22 cellular contexts compared by ENCODE assay signal in genomic region chr11:46727952-46728658, GRCh38. TPM values are rescaled to one million over a fixed set of nuclear protein-coding genes. Genes with fewer than 3 reads are reported as not detected.
DNase-seq lines count a peak whose midpoint lies in the region; ATAC-seq, FAIRE-seq and TF ChIP-seq lines count a peak whose summit lies in the region.
"Had no signal": no experiment of that assay in that cellular context is flagged by ENCODE, and none has a peak within 500 bp of the region (broad histone marks: within the 10 kb centered on the region; RNA-seq: fewer than 3 reads in every experiment).

No MANE protein-coding gene starts in this region.

- H3K4me1 ChIP-seq in Panc1 (ENCODE audit: control insufficient read depth, insufficient read depth, low read length) (no peaks in the 10 kb centered on the region; the same call in 1 of the 2 replicates), H1 (replicated peaks in 1 of 4; ENCODE audit: control insufficient read depth in 3 of 4, insufficient read depth in 4 of 4, low read length in 3 of 4) (peaks cover 0 to 3% (median under 1%) of the 10 kb centered on the region in 4 experiments; a peak in 2 of 7 replicates), lower lobe of right lung (no peaks in the 10 kb centered on the region), upper lobe of right lung (no peaks in the 10 kb centered on the region), ascending aorta (no peaks in the 10 kb centered on the region)
- H3K4me1 ChIP-seq: Caco-2 had no signal

- H3K4ac ChIP-seq in H1 (replicated peaks; ENCODE audit: insufficient read length, low read depth, low read length): no peak overlapping the region

- no peak overlapping the region for H3K14ac ChIP-seq in H1 (ENCODE audit: insufficient read length)

- H3K23me2 ChIP-seq in H1 (ENCODE audit: low read depth, low read length): no peaks in the 10 kb centered on the region

- peak overlapping the region; percentile 82; the same call in 1 of the 2 replicates for H4K8ac ChIP-seq in H1 (ENCODE audit: extremely low read depth, insufficient read depth, low read length)

- ATAC-seq in Panc1 (peak; percentile 33; the same call in 1 of the 2 replicates), lower lobe of right lung (peak in 1 of 2 donors; percentile 11), upper lobe of right lung (no peak)
- ATAC-seq: GM23338, HCT116 had no signal

- no peak overlapping the region for H3K18ac ChIP-seq in H1 (ENCODE audit: extremely low read depth, low read length)

- no peak overlapping the region for H2AK5ac ChIP-seq in H1 (ENCODE audit: low read depth, low read length)

- in situ Hi-C loops in Panc1 (cut with HindIII; ENCODE audit: low pct_unique_long_range_greater_than_20kb, low sequenced_read_pairs): no loop called here

- BruUV-seq in Panc1 (replicated peaks; lab: Mats Ljungman, UMichigan): no TSS peak

- H2BK120ac ChIP-seq in H1 (replicated peaks; ENCODE audit: low read depth, low read length): no peak overlapping the region

- DNase-seq in Panc1 (ENCODE audit: low read depth, low spot score): no peak
- no peak for DNase-seq in H1 (ENCODE audit: low read depth in 1 of 2, low spot score in 2 of 2)
- peak; percentile 30 for DNase-seq in lower lobe of right lung
- DNase-seq in upper lobe of right lung: peak; percentile 55
- DNase-seq in GM03348 (ENCODE audit: low spot score): no peak
- no peak for DNase-seq in ascending aorta (ENCODE audit: low spot score in 2 of 2)
- no peak for DNase-seq in HT-29 (ENCODE audit: low spot score)
- DNase-seq: AML-193; Caco-2; CD4-positive, alpha-beta T cell; HFFc6 had no signal

- TF ChIP-seq EP300 in H1 (IDR thresholded peaks at IDR 0.05; ENCODE audit: borderline replicate concordance in 1 of 2, low read depth in 2 of 2, low read length in 2 of 2): no peak

- H3K9me3 ChIP-seq in Panc1 (ENCODE audit: control insufficient read depth, insufficient read depth, low read depth, low read length): no peaks in the 10 kb centered on the region
- no peaks in the 10 kb centered on the region for H3K9me3 ChIP-seq in H1 (ENCODE audit: insufficient read depth in 2 of 2, low read depth in 1 of 2, low read length in 1 of 2)
- no peaks in the 10 kb centered on the region for H3K9me3 ChIP-seq in lower lobe of right lung
- no peaks in the 10 kb centered on the region for H3K9me3 ChIP-seq in upper lobe of right lung
- no peaks in the 10 kb centered on the region for H3K9me3 ChIP-seq in ascending aorta
- H3K9me3 ChIP-seq: Caco-2 had no signal

- CTCF ChIA-PET in Panc1 (lab: Charles Lee) (no interaction called here), H1 (lab: Charles Lee; ENCODE audit: partially characterized antibody) (interaction anchor here (1.4 to 2.0 kb wide), 2 partner anchors 10 to 50 kb away, joined by 5 to 7 read pairs; no protein-coding TSS in a partner anchor)

- intact Hi-C loops in Panc1 (cut with micrococcal nuclease; ENCODE audit: unreplicated experiment) (no loop called here), lower lobe of right lung (cut with DNase I) (no loop called here), upper lobe of right lung (cut with DNase I) (no loop called here), ascending aorta (cut with DNase I) (no loop called here)

- 87% methylated on average over 17 of the region's 17 CpGs; no CpG with 5 or more reads in 1 of the 2 experiments for WGBS in H1 (ENCODE audit: extremely low coverage in 1 of 2, insufficient coverage in 1 of 2, insufficient read length in 1 of 2, insufficient replicate concordance in 2 of 2, low coverage in 1 of 2, low lambda C conversion rate in 2 of 2, missing lambda C conversion rate in 1 of 2), 2 experiments

- H3K27ac ChIP-seq in Panc1 (ENCODE audit: low read length) (no peak overlapping the region), H1 (ENCODE audit: low read depth, low read length) (no peak overlapping the region), lower lobe of right lung (no peak overlapping the region), upper lobe of right lung (no peak overlapping the region), ascending aorta (no peak overlapping the region)
- H3K27ac ChIP-seq: C4-2B, HL-60 had no signal

- H3K4me2 ChIP-seq in H1 (ENCODE audit: insufficient read depth in 1 of 2, low read depth in 2 of 2, low read length in 2 of 2): no peak overlapping the region
- H3K4me2 ChIP-seq: GM23338 had no signal

- H3K23ac ChIP-seq in H1 (ENCODE audit: insufficient read length): no peak overlapping the region

- no peak overlapping the region; a peak in 2 of 7 replicates for H3K9ac ChIP-seq in H1 (replicated peaks in 1 of 4; ENCODE audit: extremely low read depth in 1 of 4, low read depth in 3 of 4, low read length in 3 of 4)

- H3K56ac ChIP-seq in H1 (replicated peaks; ENCODE audit: insufficient read length, low read depth, low read length): no peak overlapping the region

- no peaks in the 10 kb centered on the region for H3K79me1 ChIP-seq in H1 (ENCODE audit: low read depth, low read length)

- H2BK12ac ChIP-seq in H1 (ENCODE audit: low read depth, low read length): no peak overlapping the region

- H3K36me3 ChIP-seq in Panc1 (ENCODE audit: control insufficient read depth, insufficient read depth, low read length) (no peaks in the 10 kb centered on the region), H1 (ENCODE audit: control insufficient read depth in 2 of 4, insufficient read depth in 4 of 4, low read length in 3 of 4) (no peaks in the 10 kb centered on the region), lower lobe of right lung (no peaks in the 10 kb centered on the region), upper lobe of right lung (no peaks in the 10 kb centered on the region), ascending aorta (no peaks in the 10 kb centered on the region)

- H3K27me3 ChIP-seq in Panc1 (ENCODE audit: control insufficient read depth, insufficient read depth, low read length) (no peaks in the 10 kb centered on the region), H1 (replicated peaks in 1 of 4; ENCODE audit: control insufficient read depth in 3 of 4, extremely low read depth in 1 of 4, insufficient read depth in 3 of 4, low read length in 3 of 4) (no peaks in the 10 kb centered on the region), lower lobe of right lung (ENCODE audit: low read depth) (no peaks in the 10 kb centered on the region), upper lobe of right lung (no peaks in the 10 kb centered on the region), ascending aorta (no peaks in the 10 kb centered on the region)

- TF ChIP-seq RAD21 in H1 (IDR thresholded peaks at IDR 0.05 in 1 of 2, conservative IDR thresholded peaks at IDR 0.05 in 1 of 2; ENCODE audit: low read depth in 2 of 2, low read length in 2 of 2): no peak

- no peak overlapping the region for H4K91ac ChIP-seq in H1 (replicated peaks; ENCODE audit: insufficient read length, low read length)

- no peak overlapping the region for H2BK15ac ChIP-seq in H1 (ENCODE audit: low read length)

- H3K79me2 ChIP-seq in H1 (ENCODE audit: control insufficient read depth in 1 of 2, insufficient read depth in 2 of 2, low read length in 2 of 2): no peaks in the 10 kb centered on the region

- H2AFZ ChIP-seq in H1 (ENCODE audit: low read length): no peak overlapping the region

- no peak overlapping the region for H2BK5ac ChIP-seq in H1 (ENCODE audit: low read depth, low read length)

- no peak overlapping the region for H2BK20ac ChIP-seq in H1 (ENCODE audit: low read length)

- FAIRE-seq in H1 (lab: Jason Lieb, UNC): no peak
- FAIRE-seq: A204.1, D721Med, G401.6, GM12892, GM18507, HTR-8/SVneo had no signal

- H3K4me3 ChIP-seq in Panc1 (ENCODE audit: low read depth in 2 of 2, low read length in 2 of 2): no peak overlapping the region
- H3K4me3 ChIP-seq in H1 (ENCODE audit: extremely low read depth in 1 of 4, insufficient read depth in 2 of 4, low read depth in 3 of 4, low read length in 4 of 4): no peak overlapping the region
- no peak overlapping the region for H3K4me3 ChIP-seq in lower lobe of right lung
- no peak overlapping the region for H3K4me3 ChIP-seq in upper lobe of right lung
- no peak overlapping the region for H3K4me3 ChIP-seq in ascending aorta
- H3K4me3 ChIP-seq: GM23338 had no signal

- no peaks in the 10 kb centered on the region for H4K20me1 ChIP-seq in H1 (replicated peaks in 1 of 2; ENCODE audit: control insufficient read depth in 1 of 2, insufficient read depth in 2 of 2, low read length in 2 of 2)

- TF ChIP-seq CTCF in Panc1 (IDR thresholded peaks at IDR 0.05) (no peak), H1 (IDR thresholded peaks at IDR 0.05; ENCODE audit: control extremely low read depth in 1 of 3, insufficient read depth in 1 of 3, low read depth in 1 of 3, low read length in 3 of 3) (no peak), lower lobe of right lung (IDR thresholded peaks at IDR 0.05) (no peak), upper lobe of right lung (IDR thresholded peaks at IDR 0.05) (no peak), ascending aorta (IDR thresholded peaks at IDR 0.05) (no peak)

- POLR2A ChIA-PET in Panc1 (lab: Charles Lee) (no interaction called here), H1 (lab: Charles Lee; ENCODE audit: partially characterized antibody) (no interaction called here)

- H4K5ac ChIP-seq in H1 (ENCODE audit: insufficient read length, low read depth, low read length): no peak overlapping the region

- TF ChIP-seq POLR2A in H1 (IDR thresholded peaks at IDR 0.05; ENCODE audit: control extremely low read depth in 1 of 2, low read depth in 2 of 2, low read length in 2 of 2): no peak

RNA-seq across cellular contexts. Expression of gene F2, which starts 9.1 kb away (rescaled TPM):
- total RNA-seq in Panc1 (2021; ENCODE audit: unreplicated experiment): 0.64 TPM
- polyA plus RNA-seq in Panc1 (2012; ENCODE audit: insufficient read length): 0.12 TPM
- not detected in 2 replicates for total RNA-seq in H1 (2021; fragmentation: NEBNext Ultra II Directional; extraction: Animal tissue kit (Norgen Biotek cat#: 25700))
- polyA plus RNA-seq in H1 (2011; rRNA removed): 0.11 and 0.25 TPM in 2 replicates
- 0.25 TPM for polyA plus RNA-seq in H1 (2011; cell fraction: cytosol; rRNA removed)
- polyA plus RNA-seq in H1 (2011; cell fraction: nucleus; rRNA removed): 0.74 TPM
- 0.13 to 0.25 TPM (median 0.19 TPM) in 3 of 4 replicates, not detected in the other for polyA plus RNA-seq in H1 (2012, experiment 1 of 2)
- 0.13 TPM for polyA plus RNA-seq in H1 (2012, experiment 2 of 2)
- polyA plus RNA-seq in H1 (2013, experiment 1 of 2): 0.02 TPM
- polyA plus RNA-seq in H1 (2013, experiment 2 of 2): 0.06 TPM
- polyA minus RNA-seq in H1 (2011; rRNA and poly(A)+ RNA removed): 0.28 TPM in 1 of 2 replicates, not detected in the other
- not detected for polyA minus RNA-seq in H1 (2011; cell fraction: cytosol; rRNA and poly(A)+ RNA removed)
- not detected for polyA minus RNA-seq in H1 (2011; cell fraction: nucleus; rRNA and poly(A)+ RNA removed)
- total RNA-seq in lower lobe of right lung: not detected
- total RNA-seq in upper lobe of right lung: not detected
- 2.6 TPM for total RNA-seq in ascending aorta
- 0.38 and 1.7 TPM in 2 replicates for total RNA-seq in HT-29 (2014; rRNA removed; shearing (Covaris generic))
- total RNA-seq: CD4-positive, alpha-beta T cell; H7; HFFc6 had no signal
- polyA plus RNA-seq: GM23338 had no signal

RNA-seq across cellular contexts. Expression of gene ZNF408, which starts 27.3 kb away (rescaled TPM):
- total RNA-seq in Panc1 (2021; ENCODE audit: unreplicated experiment) (19.8 TPM), lower lobe of right lung (8.6 TPM), upper lobe of right lung (9.3 TPM), ascending aorta (9.7 TPM)
- 17.0 TPM for polyA plus RNA-seq in Panc1 (2012; ENCODE audit: insufficient read length)
- total RNA-seq in H1 (2021; fragmentation: NEBNext Ultra II Directional; extraction: Animal tissue kit (Norgen Biotek cat#: 25700)): 10.7 and 11.0 TPM in 2 replicates
- 11.0 and 16.9 TPM in 2 replicates for polyA plus RNA-seq in H1 (2011; rRNA removed)
- 10.9 TPM for polyA plus RNA-seq in H1 (2011; cell fraction: cytosol; rRNA removed)
- 15.5 TPM for polyA plus RNA-seq in H1 (2011; cell fraction: nucleus; rRNA removed)
- 6.9 to 10.3 TPM (median 9.8 TPM) in 4 replicates for polyA plus RNA-seq in H1 (2012, experiment 1 of 2)
- polyA plus RNA-seq in H1 (2012, experiment 2 of 2): 10.6 TPM
- polyA plus RNA-seq in H1 (2013, experiment 1 of 2): 6.4 TPM
- polyA plus RNA-seq in H1 (2013, experiment 2 of 2): 5.3 TPM
- polyA minus RNA-seq in H1 (2011; rRNA and poly(A)+ RNA removed): 6.8 and 9.3 TPM in 2 replicates
- 12.5 TPM for polyA minus RNA-seq in H1 (2011; cell fraction: cytosol; rRNA and poly(A)+ RNA removed)
- 14.9 TPM for polyA minus RNA-seq in H1 (2011; cell fraction: nucleus; rRNA and poly(A)+ RNA removed)
- 15.8 and 17.5 TPM in 2 replicates for total RNA-seq in HT-29 (2014; rRNA removed; shearing (Covaris generic))

RNA-seq across cellular contexts. Expression of gene ARHGAP1, which starts 27.7 kb away (rescaled TPM):
- total RNA-seq in Panc1 (2021; ENCODE audit: unreplicated experiment): 43.5 TPM
- polyA plus RNA-seq in Panc1 (2012; ENCODE audit: insufficient read length): 29.5 TPM
- 58.8 and 63.3 TPM in 2 replicates for total RNA-seq in H1 (2021; fragmentation: NEBNext Ultra II Directional; extraction: Animal tissue kit (Norgen Biotek cat#: 25700))
- polyA plus RNA-seq in H1 (2011; rRNA removed): 28.6 and 42.8 TPM in 2 replicates
- polyA plus RNA-seq in H1 (2011; cell fraction: cytosol; rRNA removed): 16.2 TPM
- polyA plus RNA-seq in H1 (2011; cell fraction: nucleus; rRNA removed): 26.4 TPM
- 38.9 to 44.5 TPM (median 42.1 TPM) in 4 replicates for polyA plus RNA-seq in H1 (2012, experiment 1 of 2)
- 55.2 TPM for polyA plus RNA-seq in H1 (2012, experiment 2 of 2)
- 33.1 TPM for polyA plus RNA-seq in H1 (2013, experiment 1 of 2)
- polyA plus RNA-seq in H1 (2013, experiment 2 of 2): 31.8 TPM
- 61.4 and 84.5 TPM in 2 replicates for polyA minus RNA-seq in H1 (2011; rRNA and poly(A)+ RNA removed)
- polyA minus RNA-seq in H1 (2011; cell fraction: cytosol; rRNA and poly(A)+ RNA removed): 34.3 TPM
- 22.8 TPM for polyA minus RNA-seq in H1 (2011; cell fraction: nucleus; rRNA and poly(A)+ RNA removed)
- 67.4 TPM for total RNA-seq in lower lobe of right lung
- 62.8 TPM for total RNA-seq in upper lobe of right lung
- total RNA-seq in ascending aorta: 104 TPM
- total RNA-seq in HT-29 (2014; rRNA removed; shearing (Covaris generic)): 28.7 and 29.3 TPM in 2 replicates

Comparison
In these comparisons a context has a peak if more than half of its experiments do, and no peak if none do; other contexts are left out.
1. DNase-seq: peak in lower lobe of right lung (single experiment) and upper lobe of right lung (single experiment); none in Panc1 (single experiment), H1 (0 of 2), GM03348 (single experiment), ascending aorta (0 of 2) and HT-29 (single experiment).